ENCODE assay signal across 13 cellular contexts in genomic region chr6:151293621-151294020, GRCh38.
"Had no signal": no experiment of that assay in that cellular context is flagged by ENCODE, and none has a peak within 500 bp of the region (broad histone marks: within the 10 kb centered on the region; RNA-seq: fewer than 3 reads in every experiment).

No MANE protein-coding gene starts in this region.

- H3K36me3 ChIP-seq: prostate gland, right lobe of liver had no signal

- H3K9me3 ChIP-seq: prostate gland, right lobe of liver had no signal

- DNase-seq: activated CD4-positive, alpha-beta T cell treated with anti-CD3 and anti-CD28 coated beads, Interleukin-2, amount 10 ng/mL, durations not matched to agents 7 days and 5 days; activated CD8-positive, alpha-beta memory T cell treated with anti-CD3 and anti-CD28 coated beads, Interleukin-2, amount 50 U/mL, for 48 hours; activated gamma-delta T cell treated with Interleukin-2 at 50 U/mL for 16 hours; amygdala; nephron progenitor cell; occipital lobe; right lobe of liver; stimulated activated CD4-positive, alpha-beta T cell treated with anti-CD3 and anti-CD28 coated beads, Interleukin-1b, Interleukin-23, amount 100 ng/mL, for 48 hours; stimulated activated naive CD8-positive, alpha-beta T cell treated with anti-CD3 and anti-CD28 coated beads, Interleukin-15, amount 100 ng/mL, for 72 hours had no signal

- ATAC-seq: left lobe of liver; right lobe of liver; stimulated activated naive CD8-positive, alpha-beta T cell treated with anti-CD3 and anti-CD28 coated beads, Interleukin-15, amount 100 ng/mL, for 72 hours had no signal

- H3K27me3 ChIP-seq: right lobe of liver had no signal

- H3K4me1 ChIP-seq: prostate gland, right lobe of liver had no signal

- H3K4me3 ChIP-seq: prostate gland, right lobe of liver had no signal

- FAIRE-seq: keratinocyte had no signal

- H3K27ac ChIP-seq: epithelial cell of prostate, prostate gland, right lobe of liver had no signal
